Comparison of ENCODE assay signal across 16 cellular contexts in genomic region chr9:85744481-85744880, GRCh38. TPM values are rescaled to one million over a fixed set of nuclear protein-coding genes. Genes with fewer than 3 reads are reported as not detected.
DNase-seq lines count a peak whose midpoint lies in the region; ATAC-seq and TF ChIP-seq lines count a peak whose summit lies in the region.
"Had no signal": no experiment of that assay in that cellular context is flagged by ENCODE, and none has a peak within 500 bp of the region (broad histone marks: within the 10 kb centered on the region; RNA-seq: fewer than 3 reads in every experiment).

No MANE protein-coding gene starts in this region.

- 88 to 94% methylated on average over 7 of the region's 7 CpGs for WGBS in endodermal cell (ENCODE audit: insufficient coverage in 1 of 2, insufficient read length in 1 of 2), 2 experiments
- no CpG with 5 or more reads among the region's 7 CpGs for WGBS in neuronal stem cell (ENCODE audit: extremely low coverage in 2 of 2, insufficient read length in 2 of 2, insufficient replicate concordance in 1 of 2), 2 donors

- H3K79me1 ChIP-seq in neuronal stem cell (ENCODE audit: low read depth, low read length) = no peaks in the 10 kb centered on the region

- no peak overlapping the region for H2BK15ac ChIP-seq in neuronal stem cell (ENCODE audit: low read length)

- H2BK5ac ChIP-seq in neuronal stem cell (ENCODE audit: low read length) = no peak overlapping the region

- H3K9me3 ChIP-seq in endodermal cell (ENCODE audit: control insufficient read depth, low read length) (no peaks in the 10 kb centered on the region), neuronal stem cell (replicated peaks in 1 of 2; ENCODE audit: control insufficient read depth in 2 of 2, insufficient read depth in 1 of 2, low read depth in 1 of 2, low read length in 2 of 2) (no peaks in the 10 kb centered on the region), osteoblast (ENCODE audit: low read depth, low read length) (no peaks in the 10 kb centered on the region)
- H3K9me3 ChIP-seq: SJSA1 had no signal

- H3K27me3 Mint-ChIP-seq in activated naive CD8-positive, alpha-beta T cell treated with anti-CD3 and anti-CD28 coated beads for 36 hours = no peaks in the 10 kb centered on the region
- H3K27me3 Mint-ChIP-seq in activated naive CD8-positive, alpha-beta T cell treated with anti-CD3 and anti-CD28 coated beads, Interleukin-2, amount 50 U/mL, for 24 hours = no peaks in the 10 kb centered on the region
- peaks cover 3% of the 10 kb centered on the region for H3K27me3 Mint-ChIP-seq in endodermal cell (ENCODE audit: insufficient read depth)

- no peak overlapping the region for H2BK12ac ChIP-seq in neuronal stem cell (ENCODE audit: low read length)

- H3K9me3 Mint-ChIP-seq in activated naive CD8-positive, alpha-beta T cell treated with anti-CD3 and anti-CD28 coated beads for 36 hours = no peaks in the 10 kb centered on the region
- no peaks in the 10 kb centered on the region for H3K9me3 Mint-ChIP-seq in activated naive CD8-positive, alpha-beta T cell treated with anti-CD3 and anti-CD28 coated beads, Interleukin-2, amount 50 U/mL, for 24 hours
- no peaks in the 10 kb centered on the region for H3K9me3 Mint-ChIP-seq in endodermal cell

- no peak overlapping the region for H2BK120ac ChIP-seq in neuronal stem cell (ENCODE audit: low read depth, low read length)

- H4K8ac ChIP-seq in neuronal stem cell (ENCODE audit: low read depth, low read length) = no peak overlapping the region

- no peak overlapping the region for H2AFZ ChIP-seq in neuronal stem cell (ENCODE audit: low read length)
- H2AFZ ChIP-seq in osteoblast (ENCODE audit: low read length) = no peak overlapping the region

- H3K4me1 Mint-ChIP-seq in activated naive CD8-positive, alpha-beta T cell treated with anti-CD3 and anti-CD28 coated beads for 36 hours = peaks cover 26% of the 10 kb centered on the region
- H3K4me1 Mint-ChIP-seq in activated naive CD8-positive, alpha-beta T cell treated with anti-CD3 and anti-CD28 coated beads, Interleukin-2, amount 50 U/mL, for 24 hours = peaks cover 30% of the 10 kb centered on the region
- peaks cover 20% of the 10 kb centered on the region for H3K4me1 Mint-ChIP-seq in endodermal cell

- ATAC-seq in activated naive CD8-positive, alpha-beta T cell treated with anti-CD3 and anti-CD28 coated beads, Interleukin-2, amount 50 U/mL, for 24 hours = no peak
- ATAC-seq in sciatic nerve = no peak

- H3K23ac ChIP-seq in neuronal stem cell (ENCODE audit: low read depth, low read length, poor library complexity) = no peak overlapping the region

- no peak overlapping the region for H4K91ac ChIP-seq in neuronal stem cell (ENCODE audit: low read depth, low read length, poor library complexity)

- no peak overlapping the region for H2AK5ac ChIP-seq in neuronal stem cell (ENCODE audit: low read depth, low read length)

- H3K4me1 ChIP-seq in endodermal cell (ENCODE audit: control insufficient read depth, insufficient read depth, low read length) = peaks cover 7% of the 10 kb centered on the region
- peaks cover 2 to 16% of the 10 kb centered on the region in 2 donors for H3K4me1 ChIP-seq in neuronal stem cell (ENCODE audit: control insufficient read depth in 2 of 2, insufficient read depth in 1 of 2, low read depth in 1 of 2, low read length in 2 of 2)
- peaks cover 16% of the 10 kb centered on the region for H3K4me1 ChIP-seq in osteoblast (ENCODE audit: insufficient read depth, low read length)

- intact Hi-C loops in sciatic nerve (cut with DNase I) = no loop called here

- no peak overlapping the region for H3K4me3 Mint-ChIP-seq in activated naive CD8-positive, alpha-beta T cell treated with anti-CD3 and anti-CD28 coated beads for 36 hours
- H3K4me3 Mint-ChIP-seq in activated naive CD8-positive, alpha-beta T cell treated with anti-CD3 and anti-CD28 coated beads, Interleukin-2, amount 50 U/mL, for 24 hours = no peak overlapping the region
- no peak overlapping the region for H3K4me3 Mint-ChIP-seq in endodermal cell

- H3K27ac ChIP-seq in endodermal cell (ENCODE audit: low read depth, low read length) (no peak overlapping the region), neuronal stem cell (replicated peaks; ENCODE audit: low read length) (no peak overlapping the region), osteoblast (ENCODE audit: low read depth, low read length) (no peak overlapping the region)
- H3K27ac ChIP-seq: SJSA1 had no signal

- H3K4ac ChIP-seq in neuronal stem cell (ENCODE audit: low read length) = no peak overlapping the region

- peaks cover 2% of the 10 kb centered on the region for H3K79me2 ChIP-seq in osteoblast (ENCODE audit: insufficient read depth, low read length)

- H3K9ac ChIP-seq in endodermal cell (ENCODE audit: extremely low read depth, low read length, poor library complexity, severe bottlenecking) (no peak overlapping the region), neuronal stem cell (ENCODE audit: low read depth, low read length, poor library complexity) (no peak overlapping the region)

- H3K36me3 Mint-ChIP-seq in activated naive CD8-positive, alpha-beta T cell treated with anti-CD3 and anti-CD28 coated beads for 36 hours = no peaks in the 10 kb centered on the region
- no peaks in the 10 kb centered on the region for H3K36me3 Mint-ChIP-seq in activated naive CD8-positive, alpha-beta T cell treated with anti-CD3 and anti-CD28 coated beads, Interleukin-2, amount 50 U/mL, for 24 hours (ENCODE audit: low read depth)
- H3K36me3 Mint-ChIP-seq in endodermal cell (ENCODE audit: low read depth) = no peaks in the 10 kb centered on the region

- peak overlapping the region; percentile 2 for H3K18ac ChIP-seq in neuronal stem cell (ENCODE audit: low read length)

- H3K36me3 ChIP-seq in endodermal cell (ENCODE audit: control insufficient read depth, insufficient read depth, low read length) (no peaks in the 10 kb centered on the region), neuronal stem cell (replicated peaks in 1 of 2; ENCODE audit: control insufficient read depth in 2 of 2, insufficient read depth in 2 of 2, low read length in 2 of 2) (no peaks in the 10 kb centered on the region), osteoblast (ENCODE audit: insufficient read depth, low read length) (no peaks in the 10 kb centered on the region)
- H3K36me3 ChIP-seq: SJSA1 had no signal

- in situ Hi-C loops in KBM-7 (cut with MboI; ENCODE audit: low pct_unique_long_range_greater_than_20kb, low sequenced_read_pairs) = no loop called here

- no peak for DNase-seq in activated naive CD8-positive, alpha-beta T cell treated with anti-CD3 and anti-CD28 coated beads for 36 hours
- DNase-seq in activated naive CD8-positive, alpha-beta T cell treated with anti-CD3 and anti-CD28 coated beads, Interleukin-2, amount 50 U/mL, for 24 hours = no peak
- DNase-seq in KBM-7 (peak; percentile 78), endodermal cell (peak; percentile 54), neuronal stem cell (ENCODE audit: low spot score) (no peak), sciatic nerve (ENCODE audit: low spot score) (no peak), osteoblast (ENCODE audit: insufficient read length, low spot score, missing footprints) (no peak)
- no peak for DNase-seq in stimulated activated CD4-positive, alpha-beta T cell treated with anti-CD3 and anti-CD28 coated beads, Interleukin-15, amount 100 ng/mL, for 24 hours
- DNase-seq: AML-193, GOT3, NCI-H1417 treated with DMSO at 0.1 percent for 48 hours, NCI-H2029, NCI-H2171 treated with DMSO at 0.1 percent for 48 hours, NCI-H774, RPMI8226 had no signal

- no peak overlapping the region for H3K4me2 ChIP-seq in neuronal stem cell (ENCODE audit: insufficient read depth, low read length, poor library complexity, severe bottlenecking)
- no peak overlapping the region for H3K4me2 ChIP-seq in osteoblast (ENCODE audit: insufficient read depth, low read length)

- TF ChIP-seq CTCF in endodermal cell (conservative IDR thresholded peaks at IDR 0.05) (no peak), osteoblast (IDR thresholded peaks at IDR 0.05; ENCODE audit: extremely low read depth, low read depth, low read length) (no peak)

- no peaks in the 10 kb centered on the region for H4K20me1 ChIP-seq in osteoblast (ENCODE audit: insufficient read depth, low read length)

- no peaks in the 10 kb centered on the region for H3K27me3 ChIP-seq in endodermal cell (ENCODE audit: control insufficient read depth, insufficient read depth, low read length, poor library complexity, severe bottlenecking)
- no peaks in the 10 kb centered on the region for H3K27me3 ChIP-seq in neuronal stem cell (ENCODE audit: control insufficient read depth in 3 of 3, insufficient read depth in 3 of 3, low read depth in 1 of 3, low read length in 3 of 3)
- H3K27me3 ChIP-seq in osteoblast (ENCODE audit: insufficient read depth, low read length) = peaks cover 35% of the 10 kb centered on the region

- H3K14ac ChIP-seq in neuronal stem cell (ENCODE audit: low read length) = no peak overlapping the region

- peak overlapping the region; percentile 17 for H3K27ac Mint-ChIP-seq in activated naive CD8-positive, alpha-beta T cell treated with anti-CD3 and anti-CD28 coated beads for 36 hours
- H3K27ac Mint-ChIP-seq in activated naive CD8-positive, alpha-beta T cell treated with anti-CD3 and anti-CD28 coated beads, Interleukin-2, amount 50 U/mL, for 24 hours = no peak overlapping the region
- no peak overlapping the region for H3K27ac Mint-ChIP-seq in endodermal cell

- no peak overlapping the region for H3K4me3 ChIP-seq in endodermal cell (ENCODE audit: low read length)
- H3K4me3 ChIP-seq in neuronal stem cell (ENCODE audit: low read length in 2 of 2) = no peak overlapping the region
- H3K4me3 ChIP-seq in osteoblast (ENCODE audit: insufficient read depth, low read length) = no peak overlapping the region
- H3K4me3 ChIP-seq: SJSA1 had no signal

RNA-seq across cellular contexts. Expression of gene AGTPBP1, which starts 2.7 kb away (rescaled TPM):
- 10 to 100 TPM; 31.9 to 35.6 TPM for total RNA-seq in activated naive CD8-positive, alpha-beta T cell treated with anti-CD3 and anti-CD28 coated beads for 36 hours
- 10 to 100 TPM; 45.7 to 54.9 TPM for total RNA-seq in endodermal cell
- polyA plus RNA-seq in endodermal cell (2013, experiment 1 of 2) = 40.6 TPM
- 38.7 TPM for polyA plus RNA-seq in endodermal cell (2013, experiment 2 of 2)
- 33.7 TPM for polyA plus RNA-seq in neuronal stem cell (2013, experiment 1 of 2)
- polyA plus RNA-seq in neuronal stem cell (2013, experiment 2 of 2) = 34.7 TPM
- 31.6 TPM for total RNA-seq in sciatic nerve
- total RNA-seq in osteoblast = 14.4 and 17.0 TPM in 2 replicates

Comparison
In these comparisons a context has a peak if more than half of its experiments do, and no peak if none do; other contexts are left out.
1. DNase-seq: peak in KBM-7 (single experiment) and endodermal cell (single experiment); none in activated naive CD8-positive, alpha-beta T cell treated with anti-CD3 and anti-CD28 coated beads for 36 hours (single experiment), activated naive CD8-positive, alpha-beta T cell treated with anti-CD3 and anti-CD28 coated beads, Interleukin-2, amount 50 U/mL, for 24 hours (single experiment), neuronal stem cell (single experiment), sciatic nerve (single experiment), stimulated activated CD4-positive, alpha-beta T cell treated with anti-CD3 and anti-CD28 coated beads, Interleukin-15, amount 100 ng/mL, for 24 hours (single experiment) and osteoblast (single experiment).